In the genomic region with DNA sequence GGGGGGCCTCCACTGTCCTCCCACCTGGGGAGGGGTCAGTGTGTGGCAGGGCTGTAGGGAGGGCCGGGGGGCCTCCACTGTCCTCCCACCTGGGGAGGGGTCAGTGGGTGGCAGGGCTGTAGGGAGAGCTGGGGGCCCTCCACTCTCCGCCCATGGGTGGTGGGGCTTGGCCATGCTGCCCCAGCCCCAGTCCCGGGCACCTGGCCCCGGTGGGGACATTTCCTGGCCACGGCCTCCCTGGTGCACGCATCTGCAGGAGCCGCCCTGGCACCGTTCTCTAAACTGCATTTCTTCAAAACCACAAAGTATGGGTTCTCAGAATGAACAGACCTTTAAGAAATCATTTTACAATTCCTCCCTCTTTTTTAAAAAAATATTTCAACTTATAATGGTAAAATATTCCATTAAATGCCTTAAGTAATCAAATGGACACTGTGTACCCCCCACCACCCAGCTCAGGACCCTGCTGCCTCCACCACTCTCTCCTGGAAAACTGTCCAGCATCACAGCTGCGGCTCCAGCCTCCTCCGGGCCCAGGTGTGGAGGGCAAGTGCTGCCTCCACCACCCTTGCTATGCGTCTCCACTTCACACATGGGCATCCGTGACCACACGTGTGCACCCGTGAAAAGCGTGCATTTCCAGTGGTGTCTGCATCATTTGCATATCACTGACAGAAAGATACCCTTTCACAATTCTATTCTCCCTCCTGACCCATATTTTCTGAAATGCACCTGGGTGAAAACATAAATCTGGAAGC, we compare ENCODE assay signal across 19 cellular contexts.
DNase-seq lines count a peak whose midpoint lies in the region; ATAC-seq and TF ChIP-seq lines count a peak whose summit lies in the region.
"Had no signal": no experiment of that assay in that cellular context is flagged by ENCODE, and none has a peak within 500 bp of the region (broad histone marks: within the 10 kb centered on the region; RNA-seq: fewer than 3 reads in every experiment).

No MANE protein-coding gene starts in this region.

- H3K4me2 ChIP-seq in GM23338 = no peak overlapping the region

- no peaks in the 10 kb centered on the region; the same call in 1 of the 2 replicates for H3K36me3 ChIP-seq in GM23338 (ENCODE audit: insufficient read depth)
- H3K36me3 ChIP-seq: MG63, tibial nerve had no signal

- H3K79me2 ChIP-seq in GM23338 (replicated peaks; ENCODE audit: insufficient read depth) = peaks cover 8% of the 10 kb centered on the region; the same call in 1 of the 2 replicates

- TF ChIP-seq CTCF in choroid plexus epithelial cell (conservative IDR thresholded peaks at IDR 0.05; ENCODE audit: low read depth, low read length) = no peak
- no peak for TF ChIP-seq CTCF in GM23338 (conservative IDR thresholded peaks at IDR 0.05; ENCODE audit: low read depth in 2 of 2)

- peaks cover 9% of the 10 kb centered on the region for H4K20me1 ChIP-seq in GM23338 (replicated peaks; ENCODE audit: insufficient read depth)

- intact Hi-C loops in activated CD4-positive, alpha-beta T cell treated with anti-CD3 and anti-CD28 coated beads for 36 hours (cut with DNase I, micrococcal nuclease) = loop anchor here in 1 of 2 experiments (10.0 kb wide), 2 partner anchors 436 to 556 kb away; partner anchors contain the start of genes GPR146 and ZFAND2A
- intact Hi-C loops in activated T-helper 1 cell treated with anti-CD3 and anti-CD28 coated beads, Interleukin-12 subunit alpha, Interleukin-12 subunit beta, Interleukin-2, Interleukin-4 antibody, amounts not matched to agents 30 ng/mL and 10 ng/mL and 1 ng/mL, durations not matched to agents 14 hours and 24 hours and 36 hours (cut with micrococcal nuclease) = loop anchor here (10.0 kb wide), 1 partner anchor 244 kb away; no protein-coding TSS in a partner anchor

- peaks cover 6% of the 10 kb centered on the region; the same call in 1 of the 2 replicates for H3K9me2 ChIP-seq in GM23338 (ENCODE audit: insufficient read depth)

- H3K4me3 ChIP-seq in choroid plexus epithelial cell (ENCODE audit: low read depth, low read length) (no peak overlapping the region), GM23338 (no peak overlapping the region)
- H3K4me3 ChIP-seq: MG63, tibial nerve had no signal

- H3K4me1 Mint-ChIP-seq in activated CD4-positive, alpha-beta T cell treated with anti-CD3 and anti-CD28 coated beads for 36 hours = peaks cover 66% of the 10 kb centered on the region
- peaks cover 36% of the 10 kb centered on the region for H3K4me1 Mint-ChIP-seq in activated T-helper 1 cell treated with anti-CD3 and anti-CD28 coated beads, Interleukin-12 subunit alpha, Interleukin-12 subunit beta, Interleukin-2, Interleukin-4 antibody, amounts not matched to agents 30 ng/mL and 10 ng/mL and 1 ng/mL, durations not matched to agents 14 hours and 24 hours and 36 hours (ENCODE audit: low read depth)
- H3K4me1 Mint-ChIP-seq in GM23338 = peaks cover 10% of the 10 kb centered on the region

- H3K27me3 ChIP-seq in GM23338 (ENCODE audit: insufficient read depth) = no peaks in the 10 kb centered on the region
- H3K27me3 ChIP-seq: MG63, tibial nerve had no signal

- H3F3A ChIP-seq in GM23338 (replicated peaks; ENCODE audit: low read depth) = no peaks in the 10 kb centered on the region

- CTCF ChIA-PET in activated CD4-positive, alpha-beta T cell treated with anti-CD3 and anti-CD28 coated beads for 36 hours (lab: Charles Lee) = interaction anchor here (1.7 kb wide), 1 partner anchor 10 kb away, joined by 7 read pairs; no protein-coding TSS in a partner anchor

- H3K4me3 Mint-ChIP-seq in activated CD4-positive, alpha-beta T cell treated with anti-CD3 and anti-CD28 coated beads for 36 hours = peak overlapping the region; percentile 1
- H3K4me3 Mint-ChIP-seq in activated T-helper 1 cell treated with anti-CD3 and anti-CD28 coated beads, Interleukin-12 subunit alpha, Interleukin-12 subunit beta, Interleukin-2, Interleukin-4 antibody, amounts not matched to agents 30 ng/mL and 10 ng/mL and 1 ng/mL, durations not matched to agents 14 hours and 24 hours and 36 hours = no peak overlapping the region
- no peak overlapping the region for H3K4me3 Mint-ChIP-seq in GM23338
- H3K4me3 Mint-ChIP-seq: WTC11 had no signal

- peak; percentile 53 for DNase-seq in activated CD4-positive, alpha-beta T cell treated with anti-CD3 and anti-CD28 coated beads for 36 hours
- no peak for DNase-seq in activated CD4-positive, alpha-beta T cell treated with anti-CD3 and anti-CD28 coated beads, Interleukin-2, amount 50 U/mL, for 48 hours
- peak; percentile 39 for DNase-seq in RPMI8226
- peak; percentile 42 for DNase-seq in choroid plexus epithelial cell (ENCODE audit: low read depth)
- DNase-seq in stimulated activated CD8-positive, alpha-beta memory T cell treated with anti-CD3 and anti-CD28 coated beads, Interleukin-4, amount 100 ng/mL, for 48 hours = peak; percentile 52
- no peak for DNase-seq in activated T-helper 1 cell treated with anti-CD3 and anti-CD28 coated beads, Interleukin-12 subunit alpha, Interleukin-12 subunit beta, Interleukin-2, Interleukin-4 antibody, amounts not matched to agents 30 ng/mL and 10 ng/mL and 1 ng/mL, durations not matched to agents 14 hours and 24 hours and 36 hours (ENCODE audit: low spot score)
- DNase-seq in GM23338 (ENCODE audit: low spot score) = no peak
- DNase-seq: 8988T; C1 segment of cervical spinal cord; MG63; NCI-H2081; NCI-H510A treated with DMSO at 0.1 percent for 48 hours; occipital lobe; SHP77; stimulated activated CD4-positive, alpha-beta T cell treated with anti-CD3 and anti-CD28 coated beads, Interleukin-2, amount 100 ng/mL, for 24 hours had no signal

- H3K27me3 Mint-ChIP-seq in activated CD4-positive, alpha-beta T cell treated with anti-CD3 and anti-CD28 coated beads for 36 hours = no peaks in the 10 kb centered on the region
- no peaks in the 10 kb centered on the region for H3K27me3 Mint-ChIP-seq in activated T-helper 1 cell treated with anti-CD3 and anti-CD28 coated beads, Interleukin-12 subunit alpha, Interleukin-12 subunit beta, Interleukin-2, Interleukin-4 antibody, amounts not matched to agents 30 ng/mL and 10 ng/mL and 1 ng/mL, durations not matched to agents 14 hours and 24 hours and 36 hours (ENCODE audit: insufficient read depth)
- peaks cover 7% of the 10 kb centered on the region for H3K27me3 Mint-ChIP-seq in GM23338 (ENCODE audit: insufficient read depth, low read depth, poor library complexity)

- H3K4me1 ChIP-seq in GM23338 (ENCODE audit: insufficient read depth) = no peaks in the 10 kb centered on the region

- H3K9me3 Mint-ChIP-seq in activated CD4-positive, alpha-beta T cell treated with anti-CD3 and anti-CD28 coated beads for 36 hours (ENCODE audit: low read depth) = peaks cover 9% of the 10 kb centered on the region
- no peaks in the 10 kb centered on the region for H3K9me3 Mint-ChIP-seq in activated T-helper 1 cell treated with anti-CD3 and anti-CD28 coated beads, Interleukin-12 subunit alpha, Interleukin-12 subunit beta, Interleukin-2, Interleukin-4 antibody, amounts not matched to agents 30 ng/mL and 10 ng/mL and 1 ng/mL, durations not matched to agents 14 hours and 24 hours and 36 hours
- no peaks in the 10 kb centered on the region for H3K9me3 Mint-ChIP-seq in GM23338

- peak; percentile 10 for ATAC-seq in activated CD4-positive, alpha-beta T cell treated with anti-CD3 and anti-CD28 coated beads for 36 hours
- ATAC-seq in HG03457 (IDR thresholded peaks at IDR 0.05; ENCODE audit: unreplicated experiment) = no peak
- ATAC-seq in GM23338 = no peak
- ATAC-seq: esophagus mucosa, WTC11 had no signal

- no peak overlapping the region for H3K27ac ChIP-seq in GM23338 (ENCODE audit: low read depth)

- peak overlapping the region; percentile 43 for H3K27ac Mint-ChIP-seq in activated CD4-positive, alpha-beta T cell treated with anti-CD3 and anti-CD28 coated beads for 36 hours
- no peak overlapping the region for H3K27ac Mint-ChIP-seq in activated T-helper 1 cell treated with anti-CD3 and anti-CD28 coated beads, Interleukin-12 subunit alpha, Interleukin-12 subunit beta, Interleukin-2, Interleukin-4 antibody, amounts not matched to agents 30 ng/mL and 10 ng/mL and 1 ng/mL, durations not matched to agents 14 hours and 24 hours and 36 hours
- no peak overlapping the region; the same call in 1 of the 2 replicates for H3K27ac Mint-ChIP-seq in GM23338
- H3K27ac Mint-ChIP-seq: WTC11 had no signal

- POLR2A ChIA-PET in activated CD4-positive, alpha-beta T cell treated with anti-CD3 and anti-CD28 coated beads for 36 hours (lab: Charles Lee) = no interaction called here

- no peak overlapping the region for H2AFZ ChIP-seq in GM23338

- H3K36me3 Mint-ChIP-seq in activated CD4-positive, alpha-beta T cell treated with anti-CD3 and anti-CD28 coated beads for 36 hours (ENCODE audit: low read depth) = peaks cover 49% of the 10 kb centered on the region
- H3K36me3 Mint-ChIP-seq in activated T-helper 1 cell treated with anti-CD3 and anti-CD28 coated beads, Interleukin-12 subunit alpha, Interleukin-12 subunit beta, Interleukin-2, Interleukin-4 antibody, amounts not matched to agents 30 ng/mL and 10 ng/mL and 1 ng/mL, durations not matched to agents 14 hours and 24 hours and 36 hours (ENCODE audit: low read depth) = peaks cover 21% of the 10 kb centered on the region
- peaks cover 5% of the 10 kb centered on the region; the same call in 1 of the 3 replicates for H3K36me3 Mint-ChIP-seq in GM23338 (ENCODE audit: low read depth)
- H3K36me3 Mint-ChIP-seq: WTC11 had no signal

TF ChIP-seq in GM23338, 12 proteins besides CTCF, POLR2A, EP300 and RAD21 (continues in another document):
- no peak for TF ChIP-seq CREB1 (CRISPR knock-in tag; IDR thresholded peaks at IDR 0.05; ENCODE audit: low read depth)

Comparison
In these comparisons a context has a peak if more than half of its experiments do, and no peak if none do; other contexts are left out.
1. DNase-seq: peak in activated CD4-positive, alpha-beta T cell treated with anti-CD3 and anti-CD28 coated beads for 36 hours (single experiment), RPMI8226 (single experiment), choroid plexus epithelial cell (single experiment) and stimulated activated CD8-positive, alpha-beta memory T cell treated with anti-CD3 and anti-CD28 coated beads, Interleukin-4, amount 100 ng/mL, for 48 hours (single experiment); none in activated CD4-positive, alpha-beta T cell treated with anti-CD3 and anti-CD28 coated beads, Interleukin-2, amount 50 U/mL, for 48 hours (0 of 2), activated T-helper 1 cell treated with anti-CD3 and anti-CD28 coated beads, Interleukin-12 subunit alpha, Interleukin-12 subunit beta, Interleukin-2, Interleukin-4 antibody, amounts not matched to agents 30 ng/mL and 10 ng/mL and 1 ng/mL, durations not matched to agents 14 hours and 24 hours and 36 hours (single experiment) and GM23338 (single experiment).